ENCODE assay signal across 20 cellular contexts in the genomic region with DNA sequence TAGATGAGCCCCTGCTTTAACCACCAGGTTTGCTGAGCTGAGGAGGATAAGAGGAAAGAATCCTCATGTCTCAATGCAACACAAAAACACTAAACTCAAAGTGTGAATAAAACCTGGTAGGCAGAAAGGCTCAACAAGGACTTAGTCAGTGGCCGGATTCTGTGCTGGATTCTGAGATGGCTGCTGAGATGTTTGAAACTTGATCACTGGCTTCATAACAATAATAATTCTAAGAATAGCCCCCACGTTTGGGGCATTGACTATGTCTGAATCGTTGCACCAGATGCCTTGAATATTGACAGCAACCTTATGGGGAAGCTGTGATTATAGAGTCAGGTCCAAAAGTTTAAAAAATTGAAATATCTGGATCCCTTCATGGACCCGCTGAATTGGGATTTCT. TPM values are rescaled to one million over a fixed set of nuclear protein-coding genes. Genes with fewer than 3 reads are reported as not detected.
DNase-seq lines count a peak whose midpoint lies in the region; ATAC-seq lines count a peak whose summit lies in the region.
"Had no signal": no experiment of that assay in that cellular context is flagged by ENCODE, and none has a peak within 500 bp of the region (broad histone marks: within the 10 kb centered on the region; RNA-seq: fewer than 3 reads in every experiment).

No MANE protein-coding gene starts in this region.

- ATAC-seq in right cardiac atrium, result no peak
- ATAC-seq in Right ventricle myocardium inferior, result no peak
- ATAC-seq in HG02642 (IDR thresholded peaks at IDR 0.05; ENCODE audit: poor library complexity, unreplicated experiment), result no peak
- no peak for ATAC-seq in sciatic nerve
- ATAC-seq: HCT116 had no signal

- no peak overlapping the region for H3K4me3 ChIP-seq in right cardiac atrium (ENCODE audit: low read length)

- WGBS in right cardiac atrium, result 65% methylated on average over 4 of the region's 4 CpGs

- H3K27ac ChIP-seq in right cardiac atrium (ENCODE audit: low read length), result peak overlapping the region; percentile 36

- H3K27me3 ChIP-seq in right cardiac atrium (ENCODE audit: control insufficient read depth, insufficient read depth), result no peaks in the 10 kb centered on the region
- H3K27me3 ChIP-seq: BE2C had no signal

- H3K4me1 ChIP-seq in right cardiac atrium (ENCODE audit: control insufficient read depth, insufficient read depth, low read length), result no peaks in the 10 kb centered on the region
- H3K4me1 ChIP-seq: BE2C had no signal

- intact Hi-C loops in right cardiac atrium (cut with DNase I), result no loop called here
- intact Hi-C loops in Right ventricle myocardium inferior (cut with DNase I), result no loop called here
- intact Hi-C loops in sciatic nerve (cut with DNase I), result no loop called here

- H3K9me3 ChIP-seq in right cardiac atrium (ENCODE audit: control insufficient read depth, low read length), result no peaks in the 10 kb centered on the region
- H3K9me3 ChIP-seq: BE2C, Caco-2 had no signal

- DNase-seq in right cardiac atrium (no peak), Right ventricle myocardium inferior (ENCODE audit: missing footprints) (no peak), myocyte (ENCODE audit: low read depth) (peak; percentile 75), superior temporal gyrus (ENCODE audit: extremely low spot score) (peak; percentile 12), sciatic nerve (ENCODE audit: low spot score) (no peak), Kasumi-1 (lab: John Stamatoyannopoulos, UW) (no peak)
- DNase-seq: ACHN; BE2C; C1 segment of cervical spinal cord; Caco-2; CD4-positive, CD25-positive, alpha-beta regulatory T cell; DMS153; DMS79 treated with DMSO at 0.1 percent for 48 hours; GF-D8; GOT3; H7; HFFc6 had no signal

RNA-seq across cellular contexts. Expression of a gene that starts 4.6 kb away (rescaled TPM):
- total RNA-seq in right cardiac atrium, result 1,000 to 10,000 TPM; 2,567 to 3,299 (median 2,969) TPM
- 2,307 TPM for polyA plus RNA-seq in right cardiac atrium
- 515 TPM for total RNA-seq in Right ventricle myocardium inferior
- total RNA-seq in myocyte, result 234 and 270 TPM in 2 replicates
- polyA plus RNA-seq in myocyte (2012), result 665 TPM
- 201 TPM for total RNA-seq in sciatic nerve
- total RNA-seq: CD4-positive, CD25-positive, alpha-beta regulatory T cell had no signal
- polyA plus RNA-seq: IgD-negative memory B cell had no signal

Comparison
In these comparisons a context has a peak if more than half of its experiments do, and no peak if none do; other contexts are left out.
1. DNase-seq: peak in myocyte (single experiment) and superior temporal gyrus (single experiment); none in right cardiac atrium (0 of 3), Right ventricle myocardium inferior (single experiment), sciatic nerve (single experiment) and Kasumi-1 (0 of 2).